11 cellular contexts compared by ENCODE assay signal in the genomic region with DNA sequence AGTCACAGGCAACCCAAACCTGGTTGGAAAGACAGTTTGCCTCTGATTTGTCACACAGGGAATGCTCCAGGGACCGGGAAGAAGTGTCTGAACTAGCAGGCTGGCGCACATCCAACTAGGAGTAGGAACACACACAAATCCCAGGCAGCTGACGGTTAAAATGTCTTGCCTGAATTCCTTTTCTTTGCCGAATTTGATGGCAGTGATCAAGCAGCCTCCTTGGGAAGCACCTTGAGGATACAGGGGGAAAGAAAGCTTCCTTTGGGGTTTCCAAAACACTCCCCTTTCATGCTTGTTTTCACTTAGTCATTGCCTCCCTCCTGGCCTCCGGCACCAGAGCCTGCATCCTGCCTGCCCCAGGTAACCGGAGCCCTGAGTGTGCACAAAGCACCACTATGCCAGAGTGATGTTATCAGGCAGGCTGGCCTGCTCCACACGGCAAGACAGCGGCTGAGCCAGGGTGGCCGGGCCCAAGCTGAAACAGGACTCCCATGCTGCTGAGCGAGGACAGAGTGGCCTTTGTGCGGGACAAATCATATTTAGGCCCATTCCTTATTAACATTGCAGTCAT.
A peak's percentile ranks its signal among the peaks of the same experiment; 100 is the strongest.
DNase-seq lines count a peak whose midpoint lies in the region; ATAC-seq, FAIRE-seq and TF ChIP-seq lines count a peak whose summit lies in the region.
"Had no signal": no experiment of that assay in that cellular context is flagged by ENCODE, and none has a peak within 500 bp of the region (broad histone marks: within the 10 kb centered on the region; RNA-seq: fewer than 3 reads in every experiment).

No MANE protein-coding gene starts in this region.

- ATAC-seq in pancreas (peak in 3 of 4 donors; percentile 35 to 53 (median 44)), GM21717 (IDR thresholded peaks at IDR 0.05; ENCODE audit: unreplicated experiment) (no peak), HG03520 (IDR thresholded peaks at IDR 0.05; ENCODE audit: unreplicated experiment) (no peak)
- ATAC-seq: left cardiac atrium had no signal

- TF ChIP-seq POLR2A in H54 (IDR thresholded peaks at IDR 0.05; ENCODE audit: low read depth, low read length): no peak

- no peak for TF ChIP-seq RAD21 in SK-N-SH (IDR thresholded peaks at IDR 0.05; ENCODE audit: low read length)

- peak; percentile 92 for DNase-seq in DMS79 treated with DMSO at 0.1 percent for 48 hours (lab: John Stamatoyannopoulos, UW)
- peak; percentile 78 for DNase-seq in NCI-H187 treated with DMSO at 0.1 percent for 48 hours (lab: John Stamatoyannopoulos, UW)
- peak; percentile 6 for DNase-seq in SK-N-SH
- no peak for DNase-seq in pancreas
- no peak for DNase-seq in effector CD4-positive, alpha-beta T cell
- no peak for DNase-seq in H54 (ENCODE audit: insufficient read length, low spot score)
- DNase-seq: left cardiac atrium, uterus had no signal

- POLR2A ChIA-PET in SK-N-SH (lab: Yijun Ruan, JAX): no interaction called here

- H3K4me2 ChIP-seq in SK-N-SH: no peak overlapping the region

- no peak overlapping the region for H3K27ac ChIP-seq in SK-N-SH (ENCODE audit: low read depth in 2 of 2, low read length in 1 of 2)
- no peak overlapping the region for H3K27ac ChIP-seq in pancreas
- H3K27ac ChIP-seq: uterus had no signal

- FAIRE-seq in pancreas (lab: Jason Lieb, UNC) (no peak), H54 (lab: Jason Lieb, UNC) (no peak)
- FAIRE-seq: G401.6 had no signal

- no peaks in the 10 kb centered on the region for H4K20me1 ChIP-seq in SK-N-SH (ENCODE audit: insufficient read depth)

- H3K4me3 ChIP-seq in SK-N-SH (ENCODE audit: low read depth in 2 of 2, low read length in 1 of 2) (no peak overlapping the region), pancreas (no peak overlapping the region)
- H3K4me3 ChIP-seq: uterus had no signal

- no peaks in the 10 kb centered on the region for H3K9me3 ChIP-seq in SK-N-SH
- H3K9me3 ChIP-seq in pancreas: no peaks in the 10 kb centered on the region
- H3K9me3 ChIP-seq: uterus had no signal

- no peak for TF ChIP-seq EP300 in SK-N-SH (IDR thresholded peaks at IDR 0.05; ENCODE audit: borderline replicate concordance in 1 of 2, low read depth in 1 of 2, low read length in 1 of 2)

- CTCF ChIA-PET in SK-N-SH (lab: Yijun Ruan, JAX): interaction anchor here (2.1 to 2.4 kb wide), 2 partner anchors 18 to 33 kb away, joined by 8 to 11 read pairs; no protein-coding TSS in a partner anchor

- H2AFZ ChIP-seq in SK-N-SH (ENCODE audit: low read depth): no peak overlapping the region

- H3K4me1 ChIP-seq in SK-N-SH (ENCODE audit: control insufficient read depth in 1 of 2, insufficient read depth in 2 of 2, low read depth in 1 of 2, low read length in 1 of 2): peaks cover 0 to 4% of the 10 kb centered on the region in 2 experiments; a peak in 1 of 4 replicates
- no peaks in the 10 kb centered on the region for H3K4me1 ChIP-seq in pancreas
- H3K4me1 ChIP-seq: uterus had no signal

- no peak overlapping the region for H3K9ac ChIP-seq in SK-N-SH

- H3K36me3 ChIP-seq in SK-N-SH (replicated peaks in 1 of 2; ENCODE audit: control insufficient read depth in 1 of 2, insufficient read depth in 2 of 2, low read length in 1 of 2) (no peaks in the 10 kb centered on the region), pancreas (no peaks in the 10 kb centered on the region)
- H3K36me3 ChIP-seq: uterus had no signal

- no peaks in the 10 kb centered on the region for H3F3A ChIP-seq in SK-N-SH (replicated peaks; ENCODE audit: insufficient read depth)

- H3K27me3 ChIP-seq in SK-N-SH (ENCODE audit: insufficient read depth) (no peaks in the 10 kb centered on the region), pancreas (no peaks in the 10 kb centered on the region)
- H3K27me3 ChIP-seq: uterus had no signal

- H3K9me2 ChIP-seq in SK-N-SH: no peaks in the 10 kb centered on the region

- TF ChIP-seq CTCF in SK-N-SH (IDR thresholded peaks at IDR 0.05) (no peak), pancreas (IDR thresholded peaks at IDR 0.05) (no peak)

- 31% methylated on average over 9 of the region's 11 CpGs for WGBS in SK-N-SH (ENCODE audit: low lambda C conversion rate)
- 49 to 51% methylated on average over 11 of the region's 11 CpGs for whole genome bisulfite sequencing in pancreas, 2 donors

- H3K79me2 ChIP-seq in SK-N-SH (ENCODE audit: insufficient read depth): no peaks in the 10 kb centered on the region

- intact Hi-C loops in pancreas (cut with DNase I): no loop called here

TF ChIP-seq in SK-N-SH, 30 proteins besides CTCF, POLR2A, EP300 and RAD21:
- TF ChIP-seq NRF1 (IDR thresholded peaks at IDR 0.05; ENCODE audit: low read depth, low read length) (no peak), MXI1 (IDR thresholded peaks at IDR 0.05; ENCODE audit: low read depth, low read length) (no peak), NFIC (IDR thresholded peaks at IDR 0.05; ENCODE audit: borderline replicate concordance) (0 out of 2 replicates have a peak, but pooled peaks have one; percentile 6)
- TF ChIP-seq, protein P1, sequence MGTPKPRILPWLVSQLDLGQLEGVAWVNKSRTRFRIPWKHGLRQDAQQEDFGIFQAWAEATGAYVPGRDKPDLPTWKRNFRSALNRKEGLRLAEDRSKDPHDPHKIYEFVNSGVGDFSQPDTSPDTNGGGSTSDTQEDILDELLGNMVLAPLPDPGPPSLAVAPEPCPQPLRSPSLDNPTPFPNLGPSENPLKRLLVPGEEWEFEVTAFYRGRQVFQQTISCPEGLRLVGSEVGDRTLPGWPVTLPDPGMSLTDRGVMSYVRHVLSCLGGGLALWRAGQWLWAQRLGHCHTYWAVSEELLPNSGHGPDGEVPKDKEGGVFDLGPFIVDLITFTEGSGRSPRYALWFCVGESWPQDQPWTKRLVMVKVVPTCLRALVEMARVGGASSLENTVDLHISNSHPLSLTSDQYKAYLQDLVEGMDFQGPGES (IDR thresholded peaks at IDR 0.05; ENCODE audit: low read depth, low read length): no peak
- TF ChIP-seq, protein P2, sequence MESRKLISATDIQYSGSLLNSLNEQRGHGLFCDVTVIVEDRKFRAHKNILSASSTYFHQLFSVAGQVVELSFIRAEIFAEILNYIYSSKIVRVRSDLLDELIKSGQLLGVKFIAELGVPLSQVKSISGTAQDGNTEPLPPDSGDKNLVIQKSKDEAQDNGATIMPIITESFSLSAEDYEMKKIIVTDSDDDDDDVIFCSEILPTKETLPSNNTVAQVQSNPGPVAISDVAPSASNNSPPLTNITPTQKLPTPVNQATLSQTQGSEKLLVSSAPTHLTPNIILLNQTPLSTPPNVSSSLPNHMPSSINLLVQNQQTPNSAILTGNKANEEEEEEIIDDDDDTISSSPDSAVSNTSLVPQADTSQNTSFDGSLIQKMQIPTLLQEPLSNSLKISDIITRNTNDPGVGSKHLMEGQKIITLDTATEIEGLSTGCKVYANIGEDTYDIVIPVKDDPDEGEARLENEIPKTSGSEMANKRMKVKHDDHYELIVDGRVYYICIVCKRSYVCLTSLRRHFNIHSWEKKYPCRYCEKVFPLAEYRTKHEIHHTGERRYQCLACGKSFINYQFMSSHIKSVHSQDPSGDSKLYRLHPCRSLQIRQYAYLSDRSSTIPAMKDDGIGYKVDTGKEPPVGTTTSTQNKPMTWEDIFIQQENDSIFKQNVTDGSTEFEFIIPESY (IDR thresholded peaks at IDR 0.05; ENCODE audit: borderline replicate concordance, low read depth): no peak
- TF ChIP-seq, protein P3, sequence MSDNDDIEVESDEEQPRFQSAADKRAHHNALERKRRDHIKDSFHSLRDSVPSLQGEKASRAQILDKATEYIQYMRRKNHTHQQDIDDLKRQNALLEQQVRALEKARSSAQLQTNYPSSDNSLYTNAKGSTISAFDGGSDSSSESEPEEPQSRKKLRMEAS (IDR thresholded peaks at IDR 0.05; ENCODE audit: low read depth): no peak

Comparison
In these comparisons a context has a peak if more than half of its experiments do, and no peak if none do; other contexts are left out.
1. DNase-seq: peak in DMS79 treated with DMSO at 0.1 percent for 48 hours (single experiment), NCI-H187 treated with DMSO at 0.1 percent for 48 hours (single experiment) and SK-N-SH (single experiment); none in pancreas (0 of 6), effector CD4-positive, alpha-beta T cell (single experiment) and H54 (single experiment).
2. ATAC-seq: peak in pancreas (3 of 4); none in GM21717 (single experiment) and HG03520 (single experiment).